In genomic region chr17:17107891-17108680, GRCh38 we compare ENCODE assay signal across 9 cellular contexts.
A peak's percentile ranks its signal among the peaks of the same experiment; 100 is the strongest.
DNase-seq lines count a peak whose midpoint lies in the region; ATAC-seq and TF ChIP-seq lines count a peak whose summit lies in the region.
"Had no signal": no experiment of that assay in that cellular context is flagged by ENCODE, and none has a peak within 500 bp of the region (broad histone marks: within the 10 kb centered on the region; RNA-seq: fewer than 3 reads in every experiment).

No MANE protein-coding gene starts in this region.

- H3K4me3 Mint-ChIP-seq in memory B cell, result no peak overlapping the region

- DNase-seq in SK-N-SH (peak; percentile 38), memory B cell (ENCODE audit: low spot score in 2 of 2) (no peak), substantia nigra (lab: John Stamatoyannopoulos, UW) (no peak), NCI-H446 treated with DMSO at 0.1 percent for 48 hours (lab: John Stamatoyannopoulos, UW) (no peak), foreskin keratinocyte (no peak), NCI-H1436 (lab: John Stamatoyannopoulos, UW) (no peak)

- TF ChIP-seq EP300 in SK-N-SH (IDR thresholded peaks at IDR 0.05; ENCODE audit: borderline replicate concordance in 1 of 2, low read depth in 1 of 2, low read length in 1 of 2), result no peak

- no peak overlapping the region for H3K4me2 ChIP-seq in SK-N-SH

- TF ChIP-seq RAD21 in SK-N-SH (IDR thresholded peaks at IDR 0.05; ENCODE audit: low read length), result no peak

- CTCF ChIA-PET in SK-N-SH (lab: Yijun Ruan, JAX), result interaction anchor here (0.6 to 1.6 kb wide), 9 partner anchors 8 to 111 kb away, joined by 3 to 5 read pairs (median 3); no protein-coding TSS in a partner anchor

- no peak for TF ChIP-seq CTCF in SK-N-SH (IDR thresholded peaks at IDR 0.05)
- no peak for TF ChIP-seq CTCF in foreskin keratinocyte (conservative IDR thresholded peaks at IDR 0.05)

- no peaks in the 10 kb centered on the region for H3K9me3 Mint-ChIP-seq in memory B cell

- H3K4me1 ChIP-seq in SK-N-SH (ENCODE audit: control insufficient read depth in 1 of 2, insufficient read depth in 2 of 2, low read depth in 1 of 2, low read length in 1 of 2), result peaks cover 0 to 45% of the 10 kb centered on the region in 2 experiments; a peak in 1 of 4 replicates
- peaks cover 18% of the 10 kb centered on the region for H3K4me1 ChIP-seq in foreskin keratinocyte

- H3K27ac ChIP-seq in SK-N-SH (ENCODE audit: low read depth in 2 of 2, low read length in 1 of 2) (peak overlapping the region in 1 of 2 experiments; percentile 67; a peak in 2 of 4 replicates), cingulate gyrus (ENCODE audit: low read depth, low read length) (peak overlapping the region; percentile 84), substantia nigra (ENCODE audit: low read depth, low read length, poor library complexity, severe bottlenecking) (peak overlapping the region; percentile 78), foreskin keratinocyte (no peak overlapping the region)
- H3K27ac ChIP-seq: 22Rv1 had no signal

- H3K9me2 ChIP-seq in SK-N-SH, result no peaks in the 10 kb centered on the region

- H3K27me3 ChIP-seq in SK-N-SH (ENCODE audit: insufficient read depth) (no peaks in the 10 kb centered on the region), foreskin keratinocyte (no peaks in the 10 kb centered on the region)

- H3K9me3 ChIP-seq in SK-N-SH, result no peaks in the 10 kb centered on the region

- H3K9ac ChIP-seq in SK-N-SH, result no peak overlapping the region

- H3K27ac Mint-ChIP-seq in memory B cell, result peak overlapping the region; percentile 56

- peaks cover 94% of the 10 kb centered on the region for H3K79me2 ChIP-seq in SK-N-SH (ENCODE audit: insufficient read depth)

- H3K36me3 ChIP-seq in SK-N-SH (replicated peaks in 1 of 2; ENCODE audit: control insufficient read depth in 1 of 2, insufficient read depth in 2 of 2, low read length in 1 of 2), result peaks cover 10% of the 10 kb centered on the region in 2 experiments

- POLR2A ChIA-PET in SK-N-SH (lab: Yijun Ruan, JAX), result interaction anchor here (1.1 to 1.2 kb wide), 2 partner anchors 13 to 17 kb away, joined by 3 read pairs; no protein-coding TSS in a partner anchor

- H3K36me3 Mint-ChIP-seq in memory B cell, result peaks cover 5% of the 10 kb centered on the region

- WGBS in SK-N-SH (ENCODE audit: low lambda C conversion rate), result 63% methylated on average over 3 of the region's 7 CpGs

- ATAC-seq in SK-N-SH treated with all-trans-retinoic acid at 6 μM for 48 hours, result no peak; the same call in 2 of the 3 replicates
- no peak for ATAC-seq in memory B cell (ENCODE audit: low read depth)
- no peak for ATAC-seq in foreskin keratinocyte

- no peak overlapping the region for H3K4me3 ChIP-seq in SK-N-SH (ENCODE audit: low read depth in 2 of 2, low read length in 1 of 2)

- H2AFZ ChIP-seq in SK-N-SH (ENCODE audit: low read depth), result no peak overlapping the region

- H3K4me1 Mint-ChIP-seq in memory B cell, result peaks cover 53% of the 10 kb centered on the region

- H3F3A ChIP-seq in SK-N-SH (replicated peaks; ENCODE audit: insufficient read depth), result no peaks in the 10 kb centered on the region

- H3K27me3 Mint-ChIP-seq in memory B cell, result no peaks in the 10 kb centered on the region

- peaks cover 98% of the 10 kb centered on the region for H4K20me1 ChIP-seq in SK-N-SH (ENCODE audit: insufficient read depth)

TF ChIP-seq in SK-N-SH, 30 proteins besides CTCF, POLR2A, EP300 and RAD21:
- TF ChIP-seq, protein P1, sequence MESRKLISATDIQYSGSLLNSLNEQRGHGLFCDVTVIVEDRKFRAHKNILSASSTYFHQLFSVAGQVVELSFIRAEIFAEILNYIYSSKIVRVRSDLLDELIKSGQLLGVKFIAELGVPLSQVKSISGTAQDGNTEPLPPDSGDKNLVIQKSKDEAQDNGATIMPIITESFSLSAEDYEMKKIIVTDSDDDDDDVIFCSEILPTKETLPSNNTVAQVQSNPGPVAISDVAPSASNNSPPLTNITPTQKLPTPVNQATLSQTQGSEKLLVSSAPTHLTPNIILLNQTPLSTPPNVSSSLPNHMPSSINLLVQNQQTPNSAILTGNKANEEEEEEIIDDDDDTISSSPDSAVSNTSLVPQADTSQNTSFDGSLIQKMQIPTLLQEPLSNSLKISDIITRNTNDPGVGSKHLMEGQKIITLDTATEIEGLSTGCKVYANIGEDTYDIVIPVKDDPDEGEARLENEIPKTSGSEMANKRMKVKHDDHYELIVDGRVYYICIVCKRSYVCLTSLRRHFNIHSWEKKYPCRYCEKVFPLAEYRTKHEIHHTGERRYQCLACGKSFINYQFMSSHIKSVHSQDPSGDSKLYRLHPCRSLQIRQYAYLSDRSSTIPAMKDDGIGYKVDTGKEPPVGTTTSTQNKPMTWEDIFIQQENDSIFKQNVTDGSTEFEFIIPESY (IDR thresholded peaks at IDR 0.05; ENCODE audit: borderline replicate concordance, low read depth), result no peak
- TF ChIP-seq, protein P2, sequence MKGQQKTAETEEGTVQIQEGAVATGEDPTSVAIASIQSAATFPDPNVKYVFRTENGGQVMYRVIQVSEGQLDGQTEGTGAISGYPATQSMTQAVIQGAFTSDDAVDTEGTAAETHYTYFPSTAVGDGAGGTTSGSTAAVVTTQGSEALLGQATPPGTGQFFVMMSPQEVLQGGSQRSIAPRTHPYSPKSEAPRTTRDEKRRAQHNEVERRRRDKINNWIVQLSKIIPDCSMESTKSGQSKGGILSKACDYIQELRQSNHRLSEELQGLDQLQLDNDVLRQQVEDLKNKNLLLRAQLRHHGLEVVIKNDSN (IDR thresholded peaks at IDR 0.05; ENCODE audit: borderline replicate concordance, low read depth), result no peak
- TF ChIP-seq ELF1 (IDR thresholded peaks at IDR 0.05) (no peak), MXI1 (IDR thresholded peaks at IDR 0.05; ENCODE audit: low read depth, low read length) (no peak), NFIC (IDR thresholded peaks at IDR 0.05; ENCODE audit: borderline replicate concordance) (no peak), TEAD4 (IDR thresholded peaks at IDR 0.05; ENCODE audit: borderline replicate concordance, insufficient read depth) (no peak), TCF12 (IDR thresholded peaks at IDR 0.05) (no peak), POLR2AphosphoS5 (IDR thresholded peaks at IDR 0.05; ENCODE audit: low read depth, low read length) (no peak), YY1 (IDR thresholded peaks at IDR 0.05; ENCODE audit: low read depth) (no peak), FOXJ3 (CRISPR knock-in tag; IDR thresholded peaks at IDR 0.05) (no peak)

TF ChIP-seq in SK-N-SH treated with all-trans-retinoic acid at 6 μM for 48 hours, 23 proteins besides CTCF, POLR2A, EP300 and RAD21 (continues in another document):
- no peak for TF ChIP-seq ZFP30 (CRISPR knock-in tag; IDR thresholded peaks at IDR 0.05)
- TF ChIP-seq ZC3H10 (CRISPR knock-in tag; IDR thresholded peaks at IDR 0.05), result no peak
- TF ChIP-seq TOX (CRISPR knock-in tag; IDR thresholded peaks at IDR 0.05; ENCODE audit: borderline replicate concordance), result no peak
- no peak for TF ChIP-seq ARNTL (CRISPR knock-in tag; IDR thresholded peaks at IDR 0.05; ENCODE audit: borderline replicate concordance, low read depth)
- no peak for TF ChIP-seq OSR1 (CRISPR knock-in tag; IDR thresholded peaks at IDR 0.05)
- TF ChIP-seq, protein P3, sequence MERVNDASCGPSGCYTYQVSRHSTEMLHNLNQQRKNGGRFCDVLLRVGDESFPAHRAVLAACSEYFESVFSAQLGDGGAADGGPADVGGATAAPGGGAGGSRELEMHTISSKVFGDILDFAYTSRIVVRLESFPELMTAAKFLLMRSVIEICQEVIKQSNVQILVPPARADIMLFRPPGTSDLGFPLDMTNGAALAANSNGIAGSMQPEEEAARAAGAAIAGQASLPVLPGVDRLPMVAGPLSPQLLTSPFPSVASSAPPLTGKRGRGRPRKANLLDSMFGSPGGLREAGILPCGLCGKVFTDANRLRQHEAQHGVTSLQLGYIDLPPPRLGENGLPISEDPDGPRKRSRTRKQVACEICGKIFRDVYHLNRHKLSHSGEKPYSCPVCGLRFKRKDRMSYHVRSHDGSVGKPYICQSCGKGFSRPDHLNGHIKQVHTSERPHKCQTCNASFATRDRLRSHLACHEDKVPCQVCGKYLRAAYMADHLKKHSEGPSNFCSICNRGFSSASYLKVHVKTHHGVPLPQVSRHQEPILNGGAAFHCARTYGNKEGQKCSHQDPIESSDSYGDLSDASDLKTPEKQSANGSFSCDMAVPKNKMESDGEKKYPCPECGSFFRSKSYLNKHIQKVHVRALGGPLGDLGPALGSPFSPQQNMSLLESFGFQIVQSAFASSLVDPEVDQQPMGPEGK (CRISPR knock-in tag; IDR thresholded peaks at IDR 0.05; ENCODE audit: borderline replicate concordance), result no peak
- no peak for TF ChIP-seq BACH2 (CRISPR knock-in tag; IDR thresholded peaks at IDR 0.05; ENCODE audit: borderline replicate concordance)
- TF ChIP-seq ZFP3 (CRISPR knock-in tag; IDR thresholded peaks at IDR 0.05), result no peak
- TF ChIP-seq ZNF8 (CRISPR knock-in tag; IDR thresholded peaks at IDR 0.05), result no peak
- TF ChIP-seq CREB5 (CRISPR knock-in tag; IDR thresholded peaks at IDR 0.05; ENCODE audit: low read depth), result no peak
